Comparison of ENCODE assay signal across 1 cellular context in genomic region chr7:100472121-100472851, GRCh38.
TF ChIP-seq lines count a peak whose summit lies in the region.

No MANE protein-coding gene starts in this region.

TF ChIP-seq in HCT116, 20 proteins besides CTCF, POLR2A, EP300 and RAD21 (continued from another document):
- no peak for TF ChIP-seq CEBPB (IDR thresholded peaks at IDR 0.05; ENCODE audit: low read depth)
- no peak for TF ChIP-seq YY1 (IDR thresholded peaks at IDR 0.05; ENCODE audit: extremely low read depth, insufficient replicate concordance, low read depth, low read length)
- no peak for TF ChIP-seq MAX (IDR thresholded peaks at IDR 0.05)
- no peak for TF ChIP-seq SIN3A (IDR thresholded peaks at IDR 0.05; ENCODE audit: low read depth)
- TF ChIP-seq ELF1 (IDR thresholded peaks at IDR 0.05; ENCODE audit: borderline replicate concordance, low read depth) = no peak
- TF ChIP-seq, protein P1, sequence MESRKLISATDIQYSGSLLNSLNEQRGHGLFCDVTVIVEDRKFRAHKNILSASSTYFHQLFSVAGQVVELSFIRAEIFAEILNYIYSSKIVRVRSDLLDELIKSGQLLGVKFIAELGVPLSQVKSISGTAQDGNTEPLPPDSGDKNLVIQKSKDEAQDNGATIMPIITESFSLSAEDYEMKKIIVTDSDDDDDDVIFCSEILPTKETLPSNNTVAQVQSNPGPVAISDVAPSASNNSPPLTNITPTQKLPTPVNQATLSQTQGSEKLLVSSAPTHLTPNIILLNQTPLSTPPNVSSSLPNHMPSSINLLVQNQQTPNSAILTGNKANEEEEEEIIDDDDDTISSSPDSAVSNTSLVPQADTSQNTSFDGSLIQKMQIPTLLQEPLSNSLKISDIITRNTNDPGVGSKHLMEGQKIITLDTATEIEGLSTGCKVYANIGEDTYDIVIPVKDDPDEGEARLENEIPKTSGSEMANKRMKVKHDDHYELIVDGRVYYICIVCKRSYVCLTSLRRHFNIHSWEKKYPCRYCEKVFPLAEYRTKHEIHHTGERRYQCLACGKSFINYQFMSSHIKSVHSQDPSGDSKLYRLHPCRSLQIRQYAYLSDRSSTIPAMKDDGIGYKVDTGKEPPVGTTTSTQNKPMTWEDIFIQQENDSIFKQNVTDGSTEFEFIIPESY (IDR thresholded peaks at IDR 0.05; ENCODE audit: extremely low read depth, insufficient replicate concordance, low read length) = no peak
- TF ChIP-seq POLR2AphosphoS5 (IDR thresholded peaks at IDR 0.05; ENCODE audit: low read depth, low read length) = no peak
- TF ChIP-seq CBX3 (IDR thresholded peaks at IDR 0.05; ENCODE audit: low read depth) = no peak
- TF ChIP-seq ZFX (IDR thresholded peaks at IDR 0.05) = no peak
- TF ChIP-seq EGR1 (IDR thresholded peaks at IDR 0.05; ENCODE audit: low read depth) = no peak
- no peak for TF ChIP-seq ZNF274 (IDR thresholded peaks at IDR 0.05; ENCODE audit: low read depth, low read length)
- TF ChIP-seq TCF7L2 (IDR thresholded peaks at IDR 0.05; ENCODE audit: borderline replicate concordance, extremely low read depth, insufficient read depth, insufficient read length) = no peak
- no peak for TF ChIP-seq SP1 (IDR thresholded peaks at IDR 0.05; ENCODE audit: low read depth)
